ENCODE assay signal across 20 cellular contexts in genomic region chr21:37537391-37537996, GRCh38.
"Had no signal": no experiment of that assay in that cellular context is flagged by ENCODE, and none has a peak within 500 bp of the region (broad histone marks: within the 10 kb centered on the region; RNA-seq: fewer than 3 reads in every experiment).

No MANE protein-coding gene starts in this region.

- H3K27ac ChIP-seq: pancreas, sigmoid colon, testis, WERI-Rb-1 had no signal

- H3K27ac Mint-ChIP-seq: activated CD4-positive, alpha-beta memory T cell treated with anti-CD3 and anti-CD28 coated beads, Interleukin-2, amount 10 ng/mL, durations not matched to agents 7 days and 5 days; activated CD4-positive, alpha-beta T cell treated with anti-CD3 and anti-CD28 coated beads for 36 hours; activated naive CD4-positive, alpha-beta T cell treated with anti-CD3 and anti-CD28 coated beads, Interleukin-2, amount 50 U/mL, for 72 hours; brain; mesothelial cell of epicardium; stimulated activated naive CD8-positive, alpha-beta T cell treated with anti-CD3 and anti-CD28 coated beads, Interleukin-15, amount 100 ng/mL, for 72 hours; T-helper 17 cell had no signal

- H3K4me3 ChIP-seq: pancreas, sigmoid colon, testis had no signal

- H3K27me3 ChIP-seq: pancreas, testis had no signal

- H3K4me1 Mint-ChIP-seq: activated CD4-positive, alpha-beta memory T cell treated with anti-CD3 and anti-CD28 coated beads, Interleukin-2, amount 10 ng/mL, durations not matched to agents 7 days and 5 days; brain; central memory CD8-positive, alpha-beta T cell; mesothelial cell of epicardium; T-helper 17 cell had no signal

- DNase-seq: activated CD4-positive, alpha-beta memory T cell treated with anti-CD3 and anti-CD28 coated beads, Interleukin-2, amount 10 ng/mL, durations not matched to agents 7 days and 5 days; activated CD4-positive, alpha-beta T cell treated with anti-CD3 and anti-CD28 coated beads for 36 hours; activated CD8-positive, alpha-beta memory T cell treated with anti-CD3 and anti-CD28 coated beads, Interleukin-2, amount 50 U/mL, for 4 hours; activated gamma-delta T cell; activated T-cell treated with anti-CD3 and anti-CD28 coated beads, Interleukin-2, amount 50 U/mL, for 48 hours; cortex of kidney; effector CD4-positive, alpha-beta T cell; foreskin fibroblast; pancreas; stimulated activated CD4-positive, alpha-beta T cell treated with anti-CD3 and anti-CD28 coated beads, Interleukin-1b, Interleukin-23, amount 100 ng/mL, for 48 hours; stimulated activated naive CD8-positive, alpha-beta T cell treated with anti-CD3 and anti-CD28 coated beads, Interleukin-15, amount 100 ng/mL, for 72 hours; T-helper 17 cell; testis; WERI-Rb-1 had no signal

- H3K9me3 ChIP-seq: pancreas, testis had no signal

- H3K36me3 ChIP-seq: pancreas, sigmoid colon, WERI-Rb-1 had no signal

- ATAC-seq: activated CD4-positive, alpha-beta T cell treated with anti-CD3 and anti-CD28 coated beads for 36 hours; activated naive CD4-positive, alpha-beta T cell treated with anti-CD3 and anti-CD28 coated beads, Interleukin-2, amount 50 U/mL, for 72 hours; pancreas; stimulated activated naive CD8-positive, alpha-beta T cell treated with anti-CD3 and anti-CD28 coated beads, Interleukin-15, amount 100 ng/mL, for 72 hours; T-helper 17 cell had no signal

- H3K4me1 ChIP-seq: pancreas, sigmoid colon, testis had no signal

- H3K4me3 Mint-ChIP-seq: activated CD4-positive, alpha-beta memory T cell treated with anti-CD3 and anti-CD28 coated beads, Interleukin-2, amount 10 ng/mL, durations not matched to agents 7 days and 5 days; activated CD4-positive, alpha-beta T cell treated with anti-CD3 and anti-CD28 coated beads for 36 hours; brain; central memory CD8-positive, alpha-beta T cell; mesothelial cell of epicardium; neural crest cell; stimulated activated naive CD8-positive, alpha-beta T cell treated with anti-CD3 and anti-CD28 coated beads, Interleukin-15, amount 100 ng/mL, for 72 hours; T-helper 17 cell had no signal

- H3K36me3 Mint-ChIP-seq: brain had no signal
